ENCODE assay signal across 8 cellular contexts in the genomic region with DNA sequence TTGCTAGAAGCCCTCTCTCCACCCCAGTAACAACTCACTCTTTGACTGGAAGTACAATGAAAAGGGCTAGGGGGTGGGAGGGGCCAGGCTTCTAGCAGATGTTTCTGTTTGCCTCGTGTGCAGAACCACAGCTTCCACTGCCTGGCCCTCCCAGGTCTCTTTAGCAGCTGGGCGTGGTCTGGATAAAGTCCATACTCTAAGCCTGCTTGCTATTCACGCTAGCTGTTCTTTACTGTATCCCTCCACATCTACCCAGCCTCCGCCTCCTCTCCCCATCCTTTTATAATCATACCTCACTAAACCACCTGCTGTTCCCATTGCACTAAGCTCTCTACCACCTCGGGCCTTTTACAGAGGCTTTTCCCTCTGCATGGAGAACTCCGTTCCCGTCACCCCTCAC.
DNase-seq lines count a peak whose midpoint lies in the region; ATAC-seq and TF ChIP-seq lines count a peak whose summit lies in the region.

No MANE protein-coding gene starts in this region.

- in situ Hi-C loops in Caki2 (cut with HindIII; ENCODE audit: low pct_unique_long_range_greater_than_20kb, low sequenced_read_pairs) (no loop called here), mammary epithelial cell (cut with MboI; ENCODE audit: low sequenced_read_pairs in 2 of 2) (no loop called here)

- no peaks in the 10 kb centered on the region for H3K36me3 ChIP-seq in fibroblast of lung (ENCODE audit: control insufficient read depth, insufficient read depth, low read length)
- no peaks in the 10 kb centered on the region for H3K36me3 ChIP-seq in gastroesophageal sphincter
- H3K36me3 ChIP-seq in mammary epithelial cell (ENCODE audit: insufficient read depth, low read length): no peaks in the 10 kb centered on the region

- no peaks in the 10 kb centered on the region for H4K20me1 ChIP-seq in fibroblast of lung (ENCODE audit: control insufficient read depth, extremely low read depth, insufficient read depth, low read length)
- H4K20me1 ChIP-seq in mammary epithelial cell (ENCODE audit: insufficient read depth, low read length): no peaks in the 10 kb centered on the region

- WGBS in gastroesophageal sphincter (ENCODE audit: low coverage in 1 of 2), 2 donors: 73 to 77% methylated on average over 6 to 7 of the region's 7 CpGs
- WGBS in mammary epithelial cell (ENCODE audit: low coverage, missing lambda C conversion rate): 83% methylated on average over 4 of the region's 7 CpGs

- H2AFZ ChIP-seq in fibroblast of lung (ENCODE audit: low read length): no peak overlapping the region
- no peak overlapping the region for H2AFZ ChIP-seq in mammary epithelial cell (ENCODE audit: low read depth, low read length)

- H3K4me1 ChIP-seq in fibroblast of lung (ENCODE audit: control insufficient read depth, extremely low read depth, insufficient read depth, low read length) (no peaks in the 10 kb centered on the region), gastroesophageal sphincter (peaks cover 0 to 17% (median 0%) of the 10 kb centered on the region in 3 donors), mammary epithelial cell (ENCODE audit: insufficient read depth, low read length) (no peaks in the 10 kb centered on the region)

- no TSS peak for BruUV-seq in mammary epithelial cell (replicated peaks; lab: Mats Ljungman, UMichigan)

- H3K4me3 ChIP-seq in fibroblast of lung (replicated peaks in 1 of 4; ENCODE audit: control extremely low read depth in 1 of 4, insufficient read depth in 1 of 4, low read depth in 3 of 4, low read length in 4 of 4): no peak overlapping the region
- no peak overlapping the region for H3K4me3 ChIP-seq in gastroesophageal sphincter
- H3K4me3 ChIP-seq in mammary epithelial cell (replicated peaks in 1 of 3; ENCODE audit: insufficient read depth in 1 of 3, low read depth in 2 of 3, low read length in 3 of 3): no peak overlapping the region

- H3K27me3 ChIP-seq in fibroblast of lung (ENCODE audit: control insufficient read depth, insufficient read depth, low read length) (no peaks in the 10 kb centered on the region), gastroesophageal sphincter (no peaks in the 10 kb centered on the region), mammary epithelial cell (ENCODE audit: insufficient read depth, low read length) (no peaks in the 10 kb centered on the region)

- TF ChIP-seq POLR2A in gastroesophageal sphincter (IDR thresholded peaks at IDR 0.05): no peak

- TF ChIP-seq CTCF in fibroblast of lung (conservative IDR thresholded peaks at IDR 0.05 in 1 of 2, IDR thresholded peaks at IDR 0.05 in 1 of 2; ENCODE audit: low read depth in 1 of 2, low read length in 2 of 2) (no peak), gastroesophageal sphincter (IDR thresholded peaks at IDR 0.05) (no peak), mammary epithelial cell (conservative IDR thresholded peaks at IDR 0.05 in 1 of 2, IDR thresholded peaks at IDR 0.05 in 1 of 2; ENCODE audit: extremely low read depth in 1 of 2, insufficient read depth in 1 of 2, low read depth in 1 of 2, low read length in 2 of 2) (no peak)

- ATAC-seq in HG02852 (IDR thresholded peaks at IDR 0.05; ENCODE audit: unreplicated experiment) (peak; percentile 68), HG02884 (IDR thresholded peaks at IDR 0.05; ENCODE audit: unreplicated experiment) (no peak), gastroesophageal sphincter (no peak), GM18867 (IDR thresholded peaks at IDR 0.05; ENCODE audit: unreplicated experiment) (no peak)

- intact Hi-C loops in mammary epithelial cell (cut with micrococcal nuclease): no loop called here

- H3K27ac ChIP-seq in fibroblast of lung (ENCODE audit: insufficient read depth, low read length): no peak overlapping the region
- H3K27ac ChIP-seq in gastroesophageal sphincter: no peak overlapping the region
- no peak overlapping the region for H3K27ac ChIP-seq in mammary epithelial cell (ENCODE audit: insufficient read depth, low read depth, low read length)

- H3K9ac ChIP-seq in fibroblast of lung (ENCODE audit: insufficient read depth, low read length): no peak overlapping the region
- H3K9ac ChIP-seq in mammary epithelial cell (ENCODE audit: insufficient read depth, low read length): no peak overlapping the region

- H3K79me2 ChIP-seq in fibroblast of lung (ENCODE audit: control insufficient read depth, insufficient read depth, low read length) (no peaks in the 10 kb centered on the region), mammary epithelial cell (ENCODE audit: insufficient read depth, low read length) (no peaks in the 10 kb centered on the region)

- DNase-seq in Caki2 (ENCODE audit: low read depth): peak; percentile 30
- DNase-seq in NCI-H524 treated with DMSO at 0.1 percent for 48 hours (lab: John Stamatoyannopoulos, UW): peak; percentile 18
- peak; percentile 19 to 55 for DNase-seq in fibroblast of lung (ENCODE audit: low read depth in 2 of 2)
- DNase-seq in mammary epithelial cell: no peak

- H3K9me3 ChIP-seq in fibroblast of lung (ENCODE audit: control insufficient read depth, insufficient read depth, low read depth, low read length) (no peaks in the 10 kb centered on the region), gastroesophageal sphincter (no peaks in the 10 kb centered on the region), mammary epithelial cell (replicated peaks; ENCODE audit: insufficient read depth, low read length) (peaks cover 3% of the 10 kb centered on the region)

- no peak for TF ChIP-seq EP300 in gastroesophageal sphincter (IDR thresholded peaks at IDR 0.05)

- H3K4me2 ChIP-seq in fibroblast of lung (ENCODE audit: extremely low read depth, insufficient read depth, low read length) (no peak overlapping the region), mammary epithelial cell (ENCODE audit: insufficient read depth, low read depth, low read length) (no peak overlapping the region)

- CTCF ChIA-PET in mammary epithelial cell (lab: Charles Lee; ENCODE audit: low non-redundant PET): no interaction called here

- dilution Hi-C loops in mammary epithelial cell (cut with HindIII; ENCODE audit: low sequenced_read_pairs): no loop called here
